ENCODE assay signal across 27 cellular contexts in the genomic region with DNA sequence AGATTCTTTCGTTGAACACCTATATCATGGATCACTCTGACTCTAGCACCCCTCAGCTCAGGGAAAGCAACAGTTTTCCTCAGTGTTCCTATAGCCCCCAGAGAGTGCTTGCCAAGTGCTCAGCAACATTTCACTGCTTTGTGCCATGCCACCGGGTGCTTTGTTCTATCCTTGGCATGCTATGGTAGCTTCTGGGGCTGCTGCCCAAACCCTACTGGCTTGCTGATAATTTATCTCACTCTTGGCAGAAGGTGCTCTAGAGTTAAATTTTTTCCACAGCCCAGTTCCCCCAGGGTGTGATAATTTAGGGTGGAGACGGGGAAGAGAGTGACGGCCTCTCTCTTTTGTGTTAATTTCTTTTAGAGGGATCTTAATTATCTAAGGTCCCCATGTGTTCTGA. TPM values are rescaled to one million over a fixed set of nuclear protein-coding genes. Genes with fewer than 3 reads are reported as not detected.
DNase-seq lines count a peak whose midpoint lies in the region; ATAC-seq, FAIRE-seq and TF ChIP-seq lines count a peak whose summit lies in the region.
"Had no signal": no experiment of that assay in that cellular context is flagged by ENCODE, and none has a peak within 500 bp of the region (broad histone marks: within the 10 kb centered on the region; RNA-seq: fewer than 3 reads in every experiment).

No MANE protein-coding gene starts in this region.

- H2AFZ ChIP-seq in keratinocyte (ENCODE audit: control insufficient read depth, low read length) (peak overlapping the region; percentile 21), mesenchymal stem cell (ENCODE audit: low read depth, low read length) (no peak overlapping the region)

- no peak for ATAC-seq in activated T-helper 17 cell treated with anti-CD3 and anti-CD28 coated beads, Interleukin-2, amount 50 U/mL, for 72 hours (replicated peaks)
- ATAC-seq: HCT116; left lung; naive thymus-derived CD8-positive, alpha-beta T cell had no signal

- H4K20me1 ChIP-seq in keratinocyte (ENCODE audit: control insufficient read depth, extremely low read depth, insufficient read depth, low read length) = no peaks in the 10 kb centered on the region
- H4K20me1 ChIP-seq: BLaER1 treated with 17β-estradiol and CSF1 and Interleukin-3, amounts not matched to agents 10 nM and 100 nM had no signal

- H3K9me3 ChIP-seq in keratinocyte (ENCODE audit: control insufficient read depth, low read depth, low read length) = no peaks in the 10 kb centered on the region
- no peaks in the 10 kb centered on the region for H3K9me3 ChIP-seq in mesenchymal stem cell (ENCODE audit: control insufficient read depth, low read length)
- H3K9me3 ChIP-seq: BLaER1 treated with 17β-estradiol and CSF1 and Interleukin-3, amounts not matched to agents 10 nM and 100 nM; Caco-2; esophagus squamous epithelium; left lung; upper lobe of left lung had no signal

- H3K9me1 ChIP-seq in keratinocyte (ENCODE audit: control insufficient read depth, extremely low read depth, insufficient read depth, low read length) = no peaks in the 10 kb centered on the region

- H3K79me2 ChIP-seq in keratinocyte (ENCODE audit: control insufficient read depth, insufficient read depth, low read length) = no peaks in the 10 kb centered on the region

- no peak overlapping the region for H3K4ac ChIP-seq in mesenchymal stem cell (ENCODE audit: low read depth in 1 of 2, low read length in 2 of 2)

- no peak overlapping the region for H3K23ac ChIP-seq in mesenchymal stem cell (ENCODE audit: low read length in 2 of 2)

- H3K4me2 ChIP-seq in keratinocyte (ENCODE audit: control insufficient read depth, extremely low read depth, insufficient read depth, low read depth, low read length) = no peak overlapping the region
- H3K4me2 ChIP-seq in mesenchymal stem cell (ENCODE audit: low read length, poor library complexity, severe bottlenecking) = no peak overlapping the region
- H3K4me2 ChIP-seq: BLaER1 treated with 17β-estradiol and CSF1 and Interleukin-3, amounts not matched to agents 10 nM and 100 nM had no signal

- peaks cover 6% of the 10 kb centered on the region for H3K4me1 Mint-ChIP-seq in brain
- no peaks in the 10 kb centered on the region for H3K4me1 Mint-ChIP-seq in activated T-helper 17 cell treated with anti-CD3 and anti-CD28 coated beads, Interleukin-2, amount 50 U/mL, for 72 hours
- H3K4me1 Mint-ChIP-seq: activated naive CD4-positive, alpha-beta T cell treated with anti-CD3 and anti-CD28 coated beads, Interleukin-2, amount 10 ng/mL, durations not matched to agents 7 days and 5 days; naive thymus-derived CD8-positive, alpha-beta T cell had no signal

- peak overlapping the region in 3 of 5 experiments; percentile 23 to 82 (median 61) for H3K27ac Mint-ChIP-seq in brain
- H3K27ac Mint-ChIP-seq in activated T-helper 17 cell treated with anti-CD3 and anti-CD28 coated beads, Interleukin-2, amount 50 U/mL, for 72 hours = no peak overlapping the region
- H3K27ac Mint-ChIP-seq: activated naive CD4-positive, alpha-beta T cell treated with anti-CD3 and anti-CD28 coated beads, Interleukin-2, amount 10 ng/mL, durations not matched to agents 7 days and 5 days had no signal

- H3K27ac ChIP-seq in keratinocyte (ENCODE audit: control insufficient read depth, insufficient read depth, low read length) (no peak overlapping the region), mesenchymal stem cell (ENCODE audit: low read length, poor library complexity, severe bottlenecking) (no peak overlapping the region)
- H3K27ac ChIP-seq: BLaER1 treated with 17β-estradiol and CSF1 and Interleukin-3, amounts not matched to agents 10 nM and 100 nM; esophagus squamous epithelium; left lung; upper lobe of left lung had no signal

- 78% methylated on average over 4 of the region's 4 CpGs for WGBS in mesenchymal stem cell

- H4K91ac ChIP-seq in mesenchymal stem cell (ENCODE audit: low read length) = no peak overlapping the region

- H3K27me3 Mint-ChIP-seq in brain = no peaks in the 10 kb centered on the region
- H3K27me3 Mint-ChIP-seq in activated T-helper 17 cell treated with anti-CD3 and anti-CD28 coated beads, Interleukin-2, amount 50 U/mL, for 72 hours = peaks cover 8% of the 10 kb centered on the region
- H3K27me3 Mint-ChIP-seq: activated naive CD4-positive, alpha-beta T cell treated with anti-CD3 and anti-CD28 coated beads, Interleukin-2, amount 10 ng/mL, durations not matched to agents 7 days and 5 days had no signal

- DNase-seq in ELF-1 (ENCODE audit: low read depth, low spot score) = peak; percentile 4
- DNase-seq in NCI-H1092 (lab: John Stamatoyannopoulos, UW) = peak; percentile 39
- no peak for DNase-seq in keratinocyte (ENCODE audit: low read depth, low spot score)
- no peak for DNase-seq in mesenchymal stem cell
- DNase-seq in cerebellar nuclear complex (lab: John Stamatoyannopoulos, UW) = no peak
- DNase-seq: activated CD4-positive, alpha-beta T cell treated with anti-CD3 and anti-CD28 coated beads, Interleukin-2, amount 50 U/mL, for 4 hours; activated CD4-positive, CD25-positive, alpha-beta regulatory T cell; activated naive CD4-positive, alpha-beta T cell treated with anti-CD3 and anti-CD28 coated beads, Interleukin-2, amount 10 ng/mL, durations not matched to agents 7 days and 5 days; Caco-2; cortex of kidney; DND-41; esophagus squamous epithelium; foreskin melanocyte; left lung; naive thymus-derived CD8-positive, alpha-beta T cell; NCI-H1105; NCI-H187 treated with DMSO at 0.1 percent for 48 hours; NCI-H226; SHP77 treated with DMSO at 0.1 percent for 48 hours; upper lobe of left lung had no signal

- dilution Hi-C loops in keratinocyte (cut with MboI; ENCODE audit: extremely low pct_ligation_motif_present, low sequenced_read_pairs) = no loop called here

- no peak overlapping the region for H3K4me3 ChIP-seq in keratinocyte (ENCODE audit: control insufficient read depth in 2 of 3, extremely low read depth in 1 of 3, insufficient read depth in 2 of 3, low read depth in 1 of 3, low read length in 3 of 3)
- H3K4me3 ChIP-seq in mesenchymal stem cell (ENCODE audit: insufficient read depth in 1 of 2, low read depth in 1 of 2, low read length in 2 of 2) = no peak overlapping the region
- H3K4me3 ChIP-seq: BLaER1 treated with 17β-estradiol and CSF1 and Interleukin-3, amounts not matched to agents 10 nM and 100 nM; esophagus squamous epithelium; left lung; upper lobe of left lung had no signal

- H3K9ac ChIP-seq in keratinocyte (ENCODE audit: control insufficient read depth, extremely low read depth, insufficient read depth, low read length) (no peak overlapping the region), mesenchymal stem cell (ENCODE audit: low read length) (no peak overlapping the region)
- H3K9ac ChIP-seq: BLaER1 treated with 17β-estradiol and CSF1 and Interleukin-3, amounts not matched to agents 10 nM and 100 nM had no signal

- no peaks in the 10 kb centered on the region for H3K79me1 ChIP-seq in mesenchymal stem cell (replicated peaks; ENCODE audit: low read length, poor library complexity, severe bottlenecking)

- no peak overlapping the region for H3K4me3 Mint-ChIP-seq in brain
- no peak overlapping the region for H3K4me3 Mint-ChIP-seq in activated T-helper 17 cell treated with anti-CD3 and anti-CD28 coated beads, Interleukin-2, amount 50 U/mL, for 72 hours
- H3K4me3 Mint-ChIP-seq: activated naive CD4-positive, alpha-beta T cell treated with anti-CD3 and anti-CD28 coated beads, Interleukin-2, amount 10 ng/mL, durations not matched to agents 7 days and 5 days; naive thymus-derived CD8-positive, alpha-beta T cell had no signal

- no peaks in the 10 kb centered on the region for H3K27me3 ChIP-seq in keratinocyte (ENCODE audit: control insufficient read depth, extremely low read depth, insufficient read depth, low read length)
- H3K27me3 ChIP-seq in mesenchymal stem cell (ENCODE audit: control insufficient read depth in 1 of 2, insufficient read depth in 1 of 2, low read length in 2 of 2) = no peaks in the 10 kb centered on the region
- H3K27me3 ChIP-seq: BLaER1 treated with 17β-estradiol and CSF1 and Interleukin-3, amounts not matched to agents 10 nM and 100 nM; esophagus squamous epithelium; left lung; upper lobe of left lung had no signal

- H3K36me3 ChIP-seq in keratinocyte (ENCODE audit: control insufficient read depth in 2 of 2, extremely low read depth in 1 of 2, insufficient read depth in 2 of 2, low read length in 2 of 2) (no peaks in the 10 kb centered on the region), mesenchymal stem cell (ENCODE audit: control insufficient read depth in 1 of 2, insufficient read depth in 2 of 2, low read depth in 1 of 2, low read length in 2 of 2) (no peaks in the 10 kb centered on the region)
- H3K36me3 ChIP-seq: BLaER1 treated with 17β-estradiol and CSF1 and Interleukin-3, amounts not matched to agents 10 nM and 100 nM; esophagus squamous epithelium; left lung; upper lobe of left lung had no signal

- no peak overlapping the region for H2BK120ac ChIP-seq in mesenchymal stem cell (ENCODE audit: low read depth, low read length)

- FAIRE-seq in keratinocyte (lab: Jason Lieb, UNC) = no peak
- FAIRE-seq: GM18507 had no signal

- no peak overlapping the region for H4K8ac ChIP-seq in mesenchymal stem cell (ENCODE audit: low read length)

- H2BK5ac ChIP-seq in mesenchymal stem cell (ENCODE audit: low read depth, low read length, poor library complexity, severe bottlenecking) = no peak overlapping the region

- no peaks in the 10 kb centered on the region for H3K4me1 ChIP-seq in keratinocyte (ENCODE audit: control insufficient read depth, extremely low read depth, insufficient read depth, low read length)
- no peaks in the 10 kb centered on the region for H3K4me1 ChIP-seq in mesenchymal stem cell (ENCODE audit: control insufficient read depth, insufficient read depth, low read depth, low read length)
- H3K4me1 ChIP-seq: Caco-2, esophagus squamous epithelium, left lung, upper lobe of left lung had no signal

- no peak overlapping the region for H2AK5ac ChIP-seq in mesenchymal stem cell (ENCODE audit: low read length, severe bottlenecking)

- no peak overlapping the region for H2BK12ac ChIP-seq in mesenchymal stem cell (ENCODE audit: low read length in 2 of 2)

- no peaks in the 10 kb centered on the region for H3K36me3 Mint-ChIP-seq in brain
- H3K36me3 Mint-ChIP-seq in activated T-helper 17 cell treated with anti-CD3 and anti-CD28 coated beads, Interleukin-2, amount 50 U/mL, for 72 hours (ENCODE audit: low read depth) = no peaks in the 10 kb centered on the region
- H3K36me3 Mint-ChIP-seq: activated naive CD4-positive, alpha-beta T cell treated with anti-CD3 and anti-CD28 coated beads, Interleukin-2, amount 10 ng/mL, durations not matched to agents 7 days and 5 days; naive thymus-derived CD8-positive, alpha-beta T cell had no signal

- no peak for TF ChIP-seq CTCF in brain (conservative IDR thresholded peaks at IDR 0.05)
- no peak for TF ChIP-seq CTCF in keratinocyte (optimal IDR thresholded peaks at IDR 0.05 in 1 of 3, IDR thresholded peaks at IDR 0.05 in 1 of 3, conservative IDR thresholded peaks at IDR 0.05 in 1 of 3; ENCODE audit: extremely low read depth in 1 of 3, insufficient read depth in 2 of 3, low read length in 3 of 3)

- H3K14ac ChIP-seq in mesenchymal stem cell (ENCODE audit: low read length in 2 of 2) = no peak overlapping the region

- no peak overlapping the region for H2BK15ac ChIP-seq in mesenchymal stem cell (ENCODE audit: low read depth, poor library complexity, severe bottlenecking)

- no peak overlapping the region for H3K18ac ChIP-seq in mesenchymal stem cell (ENCODE audit: low read depth in 1 of 2, low read length in 2 of 2)

- peaks cover 0 to 4% (median 0%) of the 10 kb centered on the region in 5 experiments for H3K9me3 Mint-ChIP-seq in brain
- H3K9me3 Mint-ChIP-seq in activated T-helper 17 cell treated with anti-CD3 and anti-CD28 coated beads, Interleukin-2, amount 50 U/mL, for 72 hours = no peaks in the 10 kb centered on the region
- H3K9me3 Mint-ChIP-seq: activated naive CD4-positive, alpha-beta T cell treated with anti-CD3 and anti-CD28 coated beads, Interleukin-2, amount 10 ng/mL, durations not matched to agents 7 days and 5 days; naive thymus-derived CD8-positive, alpha-beta T cell had no signal

RNA-seq across cellular contexts. Expression of a gene that starts 12.5 kb away (rescaled TPM):
- not detected for polyA plus RNA-seq in brain (ENCODE audit: insufficient read depth, low read depth, low replicate concordance)
- not detected in 3 replicates for polyA plus RNA-seq in keratinocyte
- polyA plus RNA-seq in keratinocyte (2011; ENCODE audit: low read depth) = 0.25 TPM
- not detected in 2 replicates for polyA plus RNA-seq in keratinocyte (2011; cell fraction: cytosol; rRNA removed)
- polyA plus RNA-seq in keratinocyte (2011; cell fraction: nucleus; rRNA removed) = not detected in 2 replicates
- 0.06 TPM in 1 of 2 replicates, not detected in the other for polyA plus RNA-seq in keratinocyte (2012; ENCODE audit: low replicate concordance)
- polyA minus RNA-seq in keratinocyte = not detected in 3 replicates
- not detected for polyA minus RNA-seq in keratinocyte (2011; cell fraction: cytosol; rRNA and poly(A)+ RNA removed)
- polyA minus RNA-seq in keratinocyte (2011; cell fraction: nucleus; rRNA and poly(A)+ RNA removed) = not detected in 2 replicates
- not detected for polyA plus RNA-seq in mesenchymal stem cell (2013, experiment 1 of 2)
- polyA plus RNA-seq in mesenchymal stem cell (2013, experiment 2 of 2) = not detected
- not detected for total RNA-seq in activated T-helper 17 cell treated with anti-CD3 and anti-CD28 coated beads, Interleukin-2, amount 50 U/mL, for 72 hours
- total RNA-seq: Caco-2; esophagus squamous epithelium; left lung; naive thymus-derived CD8-positive, alpha-beta T cell; osteocyte; upper lobe of left lung had no signal
- polyA plus RNA-seq: AG04450; naive thymus-derived CD8-positive, alpha-beta T cell had no signal

RNA-seq across cellular contexts. Expression of a gene that starts 58.5 kb away (rescaled TPM):
- polyA plus RNA-seq in brain (ENCODE audit: insufficient read depth, low read depth, low replicate concordance) = 14.8 TPM
- 53.9 to 65.4 TPM (median 57.4 TPM) in 3 replicates for polyA plus RNA-seq in keratinocyte
- polyA plus RNA-seq in keratinocyte (2011; ENCODE audit: low read depth) = 18.1 TPM
- polyA plus RNA-seq in keratinocyte (2011; cell fraction: cytosol; rRNA removed) = 34.2 and 58.5 TPM in 2 replicates
- polyA plus RNA-seq in keratinocyte (2011; cell fraction: nucleus; rRNA removed) = 71.5 and 78.8 TPM in 2 replicates
- polyA plus RNA-seq in keratinocyte (2012; ENCODE audit: low replicate concordance) = 25.2 and 32.6 TPM in 2 replicates
- 16.3 to 66.3 TPM (median 43.9 TPM) in 3 replicates for polyA minus RNA-seq in keratinocyte
- polyA minus RNA-seq in keratinocyte (2011; cell fraction: cytosol; rRNA and poly(A)+ RNA removed) = 21.7 TPM
- polyA minus RNA-seq in keratinocyte (2011; cell fraction: nucleus; rRNA and poly(A)+ RNA removed) = 41.5 and 67.0 TPM in 2 replicates
- 79.0 TPM for polyA plus RNA-seq in mesenchymal stem cell (2013, experiment 1 of 2)
- polyA plus RNA-seq in mesenchymal stem cell (2013, experiment 2 of 2) = 78.2 TPM
- 10 to 100 TPM; 56.7 to 72.8 TPM for total RNA-seq in activated T-helper 17 cell treated with anti-CD3 and anti-CD28 coated beads, Interleukin-2, amount 50 U/mL, for 72 hours

Comparison
In these comparisons a context has a peak if more than half of its experiments do, and no peak if none do; other contexts are left out.
1. DNase-seq: peak in ELF-1 (single experiment) and NCI-H1092 (single experiment); none in keratinocyte (single experiment), mesenchymal stem cell (single experiment) and cerebellar nuclear complex (0 of 2).